Comparison of ENCODE assay signal across 21 cellular contexts in genomic region chr11:77196961-77197360, GRCh38.
DNase-seq lines count a peak whose midpoint lies in the region; ATAC-seq and TF ChIP-seq lines count a peak whose summit lies in the region.
"Had no signal": no experiment of that assay in that cellular context is flagged by ENCODE, and none has a peak within 500 bp of the region (broad histone marks: within the 10 kb centered on the region; RNA-seq: fewer than 3 reads in every experiment).

No MANE protein-coding gene starts in this region.

- no peaks in the 10 kb centered on the region for H3K27me3 ChIP-seq in colonic mucosa
- H3K27me3 ChIP-seq: SJCRH30 had no signal

- H3K4me3 ChIP-seq in HEK293 (ENCODE audit: low read depth, low read length), result no peak overlapping the region
- no peak overlapping the region for H3K4me3 ChIP-seq in colonic mucosa
- H3K4me3 ChIP-seq: PC-9, SJCRH30 had no signal

- CTCF ChIA-PET in activated naive CD4-positive, alpha-beta T cell treated with anti-CD3 and anti-CD28 coated beads, Interleukin-2, amount 10 ng/mL, durations not matched to agents 7 days and 5 days (lab: Charles Lee), result interaction anchor here (1.4 to 4.8 kb wide), 3 partner anchors 9 to 422 kb away, joined by 8 to 34 read pairs (median 8); no protein-coding TSS in a partner anchor
- CTCF ChIA-PET in activated naive CD4-positive, alpha-beta T cell treated with anti-CD3 and anti-CD28 coated beads for 36 hours (lab: Charles Lee), result interaction anchor here (3.4 kb wide), 1 partner anchor 352 kb away, joined by 13 read pairs; no protein-coding TSS in a partner anchor
- CTCF ChIA-PET in HEK293 (lab: Yijun Ruan, JAX), result interaction anchor here (0.6 to 3.9 kb wide), 8 partner anchors 9 to 790 kb away, joined by 3 to 40 read pairs (median 4); no protein-coding TSS in a partner anchor

- intact Hi-C loops in activated naive CD4-positive, alpha-beta T cell treated with anti-CD3 and anti-CD28 coated beads for 36 hours (cut with micrococcal nuclease), result loop anchor here (10.0 kb wide), 1 partner anchor 178 kb away; no protein-coding TSS in a partner anchor
- intact Hi-C loops in posterior vena cava (cut with DNase I) (loop anchor here (10.0 kb wide), 2 partner anchors 348 to 472 kb away; no protein-coding TSS in a partner anchor), left colon (cut with DNase I, micrococcal nuclease) (loop anchor here in 1 of 2 donors (10.0 kb wide), 1 partner anchor 348 kb away; no protein-coding TSS in a partner anchor), colonic mucosa (cut with DNase I) (no loop called here)

- no peaks in the 10 kb centered on the region for H3K4me1 Mint-ChIP-seq in activated naive CD4-positive, alpha-beta T cell treated with anti-CD3 and anti-CD28 coated beads, Interleukin-2, amount 10 ng/mL, durations not matched to agents 7 days and 5 days
- H3K4me1 Mint-ChIP-seq in activated naive CD4-positive, alpha-beta T cell treated with anti-CD3 and anti-CD28 coated beads for 36 hours (ENCODE audit: low read depth), result no peaks in the 10 kb centered on the region
- H3K4me1 Mint-ChIP-seq in glutamatergic neuron (ENCODE audit: low read depth, unreplicated experiment), result peaks cover 22% of the 10 kb centered on the region

- no peak overlapping the region for H3K4me3 Mint-ChIP-seq in activated naive CD4-positive, alpha-beta T cell treated with anti-CD3 and anti-CD28 coated beads, Interleukin-2, amount 10 ng/mL, durations not matched to agents 7 days and 5 days
- no peak overlapping the region for H3K4me3 Mint-ChIP-seq in activated naive CD4-positive, alpha-beta T cell treated with anti-CD3 and anti-CD28 coated beads for 36 hours
- H3K4me3 Mint-ChIP-seq in glutamatergic neuron (ENCODE audit: unreplicated experiment), result peak overlapping the region; percentile 12
- H3K4me3 Mint-ChIP-seq: CD4-positive, alpha-beta T cell had no signal

- ATAC-seq in left colon (no peak), HG02973 (IDR thresholded peaks at IDR 0.05; ENCODE audit: unreplicated experiment) (no peak)

- H3K9me3 ChIP-seq in HEK293 (ENCODE audit: control insufficient read depth, insufficient read depth, low read depth, low read length) (no peaks in the 10 kb centered on the region), colonic mucosa (no peaks in the 10 kb centered on the region)
- H3K9me3 ChIP-seq: Caco-2, SJCRH30 had no signal

- no peaks in the 10 kb centered on the region for H3K27me3 Mint-ChIP-seq in activated naive CD4-positive, alpha-beta T cell treated with anti-CD3 and anti-CD28 coated beads, Interleukin-2, amount 10 ng/mL, durations not matched to agents 7 days and 5 days
- H3K27me3 Mint-ChIP-seq in activated naive CD4-positive, alpha-beta T cell treated with anti-CD3 and anti-CD28 coated beads for 36 hours (ENCODE audit: low read depth), result no peaks in the 10 kb centered on the region
- H3K27me3 Mint-ChIP-seq in glutamatergic neuron (ENCODE audit: unreplicated experiment), result peaks cover 10% of the 10 kb centered on the region
- H3K27me3 Mint-ChIP-seq: CD4-positive, alpha-beta T cell had no signal

- peak; percentile 4 for DNase-seq in activated naive CD4-positive, alpha-beta T cell treated with anti-CD3 and anti-CD28 coated beads, Interleukin-2, amount 10 ng/mL, durations not matched to agents 7 days and 5 days
- DNase-seq in activated naive CD4-positive, alpha-beta T cell treated with anti-CD3 and anti-CD28 coated beads for 36 hours, result no peak
- peak; percentile 42 for DNase-seq in glutamatergic neuron
- DNase-seq in posterior vena cava (ENCODE audit: low spot score), result peak; percentile 56
- DNase-seq in left colon, result no peak
- no peak for DNase-seq in colonic mucosa
- DNase-seq: 8988T, GDM1, GOT3, MV-4-11, NCI-H187, NCI-H345, NCI-H524 treated with DMSO at 0.1 percent for 48 hours, PC-9, SJCRH30 had no signal

- POLR2A ChIA-PET in HEK293 (lab: Yijun Ruan, JAX), result interaction anchor here (0.6 to 1.8 kb wide), 2 partner anchors 8 to 25 kb away, joined by 3 to 5 read pairs; no protein-coding TSS in a partner anchor

- no peak overlapping the region for H3K9ac ChIP-seq in colonic mucosa (ENCODE audit: low read depth in 2 of 2, low read length in 2 of 2)
- H3K9ac ChIP-seq: KMS-11 had no signal

- H3K27ac ChIP-seq in HEK293 (ENCODE audit: extremely low read depth, low read depth, low read length) (no peak overlapping the region), colonic mucosa (no peak overlapping the region)
- H3K27ac ChIP-seq: KMS-11, PC-9, RWPE1, SJCRH30 had no signal

- H3K36me3 ChIP-seq in HEK293 (ENCODE audit: control insufficient read depth in 2 of 2, insufficient read depth in 1 of 2, low read length in 2 of 2) (no peaks in the 10 kb centered on the region), colonic mucosa (no peaks in the 10 kb centered on the region)
- H3K36me3 ChIP-seq: SJCRH30 had no signal

- H3K9me3 Mint-ChIP-seq in activated naive CD4-positive, alpha-beta T cell treated with anti-CD3 and anti-CD28 coated beads, Interleukin-2, amount 10 ng/mL, durations not matched to agents 7 days and 5 days, result no peaks in the 10 kb centered on the region
- H3K9me3 Mint-ChIP-seq in activated naive CD4-positive, alpha-beta T cell treated with anti-CD3 and anti-CD28 coated beads for 36 hours, result no peaks in the 10 kb centered on the region
- H3K9me3 Mint-ChIP-seq in glutamatergic neuron (ENCODE audit: unreplicated experiment), result peaks cover 12% of the 10 kb centered on the region
- H3K9me3 Mint-ChIP-seq: CD4-positive, alpha-beta T cell had no signal

- H3K27ac Mint-ChIP-seq in activated naive CD4-positive, alpha-beta T cell treated with anti-CD3 and anti-CD28 coated beads, Interleukin-2, amount 10 ng/mL, durations not matched to agents 7 days and 5 days, result no peak overlapping the region
- no peak overlapping the region for H3K27ac Mint-ChIP-seq in activated naive CD4-positive, alpha-beta T cell treated with anti-CD3 and anti-CD28 coated beads for 36 hours
- peak overlapping the region; percentile 55 for H3K27ac Mint-ChIP-seq in glutamatergic neuron (ENCODE audit: unreplicated experiment)
- H3K27ac Mint-ChIP-seq: CD4-positive, alpha-beta T cell had no signal

- H3K36me3 Mint-ChIP-seq in activated naive CD4-positive, alpha-beta T cell treated with anti-CD3 and anti-CD28 coated beads, Interleukin-2, amount 10 ng/mL, durations not matched to agents 7 days and 5 days, result no peaks in the 10 kb centered on the region
- H3K36me3 Mint-ChIP-seq in activated naive CD4-positive, alpha-beta T cell treated with anti-CD3 and anti-CD28 coated beads for 36 hours (ENCODE audit: low read depth), result no peaks in the 10 kb centered on the region
- no peaks in the 10 kb centered on the region for H3K36me3 Mint-ChIP-seq in glutamatergic neuron (ENCODE audit: unreplicated experiment)

- TF ChIP-seq CTCF in HEK293 (tag by site-specific recombination; IDR thresholded peaks at IDR 0.05) (no peak), glutamatergic neuron (IDR thresholded peaks at IDR 0.05; ENCODE audit: partially characterized antibody, unreplicated experiment) (no peak), colonic mucosa (IDR thresholded peaks at IDR 0.05) (no peak)

- H3K4me1 ChIP-seq in HEK293 (ENCODE audit: control insufficient read depth, insufficient read depth, low read length), result no peaks in the 10 kb centered on the region
- H3K4me1 ChIP-seq in colonic mucosa, result no peaks in the 10 kb centered on the region
- H3K4me1 ChIP-seq: Caco-2 had no signal

TF ChIP-seq in HEK293, 187 proteins besides CTCF, POLR2A, EP300 and RAD21:
- TF ChIP-seq ZFHX2 (tag by site-specific recombination; conservative IDR thresholded peaks at IDR 0.05), result peak; percentile 71
- TF ChIP-seq ZNF350 (tag by site-specific recombination; IDR thresholded peaks at IDR 0.05), result no peak
- peak; percentile 57; the same call in 1 of the 2 replicates for TF ChIP-seq EGR2 (tag by site-specific recombination; IDR thresholded peaks at IDR 0.05; ENCODE audit: low read depth)

Comparison
In these comparisons a context has a peak if more than half of its experiments do, and no peak if none do; other contexts are left out.
1. DNase-seq: peak in activated naive CD4-positive, alpha-beta T cell treated with anti-CD3 and anti-CD28 coated beads, Interleukin-2, amount 10 ng/mL, durations not matched to agents 7 days and 5 days (single experiment), glutamatergic neuron (single experiment) and posterior vena cava (single experiment); none in activated naive CD4-positive, alpha-beta T cell treated with anti-CD3 and anti-CD28 coated beads for 36 hours (single experiment), left colon (0 of 2) and colonic mucosa (single experiment).